ENCODE assay signal across 8 cellular contexts in genomic region chr11:119207300-119207570, GRCh38.
A peak's percentile ranks its signal among the peaks of the same experiment; 100 is the strongest.
DNase-seq lines count a peak whose midpoint lies in the region; ATAC-seq and TF ChIP-seq lines count a peak whose summit lies in the region.

No MANE protein-coding gene starts in this region.

- DNase-seq in RWPE2 (ENCODE audit: low spot score) (no peak), fibroblast of mammary gland (ENCODE audit: low read depth) (no peak), retinal pigment epithelial cell (ENCODE audit: low read depth) (no peak), iPS-NIHi7 (ENCODE audit: extremely low spot score) (no peak), NCI-H2171 (lab: John Stamatoyannopoulos, UW) (no peak), NCI-H1048 (lab: John Stamatoyannopoulos, UW) (no peak), SW480 (ENCODE audit: low spot score) (no peak)

- no peaks in the 10 kb centered on the region for H3K27me3 ChIP-seq in RWPE2 (ENCODE audit: insufficient read depth, poor library complexity, severe bottlenecking)

- H3K27ac ChIP-seq in RWPE2 (ENCODE audit: poor library complexity, severe bottlenecking): peak overlapping the region; percentile 70

- H3K4me3 ChIP-seq in GM12875 (ENCODE audit: low read depth, low read length) (peak overlapping the region; percentile 94), RWPE2 (ENCODE audit: severe bottlenecking) (peak overlapping the region; percentile 99), fibroblast of mammary gland (ENCODE audit: control insufficient read depth, low read depth, low read length) (peak overlapping the region; percentile 94), retinal pigment epithelial cell (ENCODE audit: low read length) (peak overlapping the region; percentile 75)

- no peaks in the 10 kb centered on the region for H3K36me3 ChIP-seq in RWPE2 (ENCODE audit: low read depth)

- ATAC-seq in RWPE2 (ENCODE audit: low read depth): no peak

- no peaks in the 10 kb centered on the region for H3K9me3 ChIP-seq in RWPE2 (ENCODE audit: severe bottlenecking)

- H3K4me1 ChIP-seq in RWPE2 (ENCODE audit: insufficient read depth, poor library complexity, severe bottlenecking): peaks cover 12% of the 10 kb centered on the region

- TF ChIP-seq CTCF in GM12875 (IDR thresholded peaks at IDR 0.05; ENCODE audit: borderline replicate concordance, insufficient read depth, low read depth, low read length) (no peak), RWPE2 (IDR thresholded peaks at IDR 0.05; ENCODE audit: poor library complexity, severe bottlenecking) (no peak), fibroblast of mammary gland (conservative IDR thresholded peaks at IDR 0.05; ENCODE audit: control insufficient read depth, insufficient read depth, low read depth, low read length) (no peak), retinal pigment epithelial cell (conservative IDR thresholded peaks at IDR 0.05; ENCODE audit: low read depth, low read length) (no peak)
